12 cellular contexts compared by ENCODE assay signal in genomic region chr6:25173232-25173631, GRCh38.
DNase-seq lines count a peak whose midpoint lies in the region; ATAC-seq, FAIRE-seq and TF ChIP-seq lines count a peak whose summit lies in the region.
"Had no signal": no experiment of that assay in that cellular context is flagged by ENCODE, and none has a peak within 500 bp of the region (broad histone marks: within the 10 kb centered on the region; RNA-seq: fewer than 3 reads in every experiment).

No MANE protein-coding gene starts in this region.

- H3K36me3 ChIP-seq in astrocyte (ENCODE audit: insufficient read depth, low read length) (no peaks in the 10 kb centered on the region), Karpas-422 (ENCODE audit: insufficient read depth, low read length) (no peaks in the 10 kb centered on the region)
- H3K36me3 ChIP-seq: tibial nerve had no signal

- no peak for FAIRE-seq in astrocyte (lab: Jason Lieb, UNC)

- no peaks in the 10 kb centered on the region for H3K9me2 ChIP-seq in Karpas-422 (replicated peaks; ENCODE audit: insufficient read depth, low read length)

- H3K4me3 ChIP-seq in astrocyte (ENCODE audit: insufficient read depth, low read depth, low read length), result no peak overlapping the region
- no peak overlapping the region for H3K4me3 ChIP-seq in Karpas-422 (ENCODE audit: low read length)
- H3K4me3 ChIP-seq: tibial nerve had no signal

- TF ChIP-seq CTCF in astrocyte (IDR thresholded peaks at IDR 0.05; ENCODE audit: insufficient read depth, low read depth, low read length) (no peak), mesothelial cell of epicardium (IDR thresholded peaks at IDR 0.05; ENCODE audit: unreplicated experiment) (no peak)

- H3K9me3 Mint-ChIP-seq in astrocyte (ENCODE audit: unreplicated experiment) (peaks cover 6% of the 10 kb centered on the region), mesothelial cell of epicardium (no peaks in the 10 kb centered on the region)
- H3K9me3 Mint-ChIP-seq: activated naive CD4-positive, alpha-beta T cell treated with anti-CD3 and anti-CD28 coated beads for 36 hours had no signal

- H3K27me3 ChIP-seq in astrocyte (ENCODE audit: insufficient read depth, low read length), result no peaks in the 10 kb centered on the region
- H3K27me3 ChIP-seq in Karpas-422 (ENCODE audit: low read length), result no peaks in the 10 kb centered on the region
- H3K27me3 ChIP-seq: tibial nerve had no signal

- H3K4me1 ChIP-seq in astrocyte (ENCODE audit: insufficient read depth, low read length), result peaks cover 42% of the 10 kb centered on the region
- H3K4me1 ChIP-seq in Karpas-422 (ENCODE audit: low read length), result no peaks in the 10 kb centered on the region

- H3K4me1 Mint-ChIP-seq in astrocyte (ENCODE audit: low read depth, unreplicated experiment) (peaks cover 55% of the 10 kb centered on the region), mesothelial cell of epicardium (peaks cover 37% of the 10 kb centered on the region)

- H2AFZ ChIP-seq in astrocyte (ENCODE audit: low read depth, low read length) (no peak overlapping the region), Karpas-422 (ENCODE audit: low read length) (no peak overlapping the region)

- H3K9ac ChIP-seq in astrocyte (ENCODE audit: low read length) (peak overlapping the region; percentile 55), Karpas-422 (ENCODE audit: low read length) (no peak overlapping the region)

- H3K4me3 Mint-ChIP-seq in astrocyte (ENCODE audit: unreplicated experiment) (no peak overlapping the region), mesothelial cell of epicardium (no peak overlapping the region)
- H3K4me3 Mint-ChIP-seq: activated naive CD4-positive, alpha-beta T cell treated with anti-CD3 and anti-CD28 coated beads for 36 hours had no signal

- H3K4me2 ChIP-seq in astrocyte (ENCODE audit: low read length) (peak overlapping the region; percentile 54), Karpas-422 (ENCODE audit: low read depth, low read length, poor library complexity, severe bottlenecking) (no peak overlapping the region)

- H3K36me3 Mint-ChIP-seq in astrocyte (ENCODE audit: low read depth, unreplicated experiment) (peaks cover 3% of the 10 kb centered on the region), mesothelial cell of epicardium (no peaks in the 10 kb centered on the region)

- H3K27me3 Mint-ChIP-seq in astrocyte (ENCODE audit: low read depth, unreplicated experiment) (no peaks in the 10 kb centered on the region), mesothelial cell of epicardium (ENCODE audit: low read depth) (no peaks in the 10 kb centered on the region)

- H4K20me1 ChIP-seq in astrocyte (ENCODE audit: insufficient read depth, low read length) (no peaks in the 10 kb centered on the region), Karpas-422 (ENCODE audit: insufficient read depth, low read depth, low read length) (no peaks in the 10 kb centered on the region)

- no peaks in the 10 kb centered on the region for H3K9me3 ChIP-seq in astrocyte (ENCODE audit: insufficient read depth, low read depth, low read length)
- H3K9me3 ChIP-seq in Karpas-422 (ENCODE audit: low read length), result no peaks in the 10 kb centered on the region
- H3K9me3 ChIP-seq: tibial nerve had no signal

- ATAC-seq in HG02852 (IDR thresholded peaks at IDR 0.05; ENCODE audit: unreplicated experiment), result no peak
- ATAC-seq: left lobe of liver had no signal

- H3K27ac Mint-ChIP-seq in astrocyte (ENCODE audit: unreplicated experiment), result peak overlapping the region; percentile 100
- H3K27ac Mint-ChIP-seq in mesothelial cell of epicardium, result peak overlapping the region; percentile 55
- H3K27ac Mint-ChIP-seq: activated naive CD4-positive, alpha-beta T cell treated with anti-CD3 and anti-CD28 coated beads for 36 hours had no signal

- DNase-seq in A172 (ENCODE audit: low spot score) (peak; percentile 9), HT1080 (ENCODE audit: low read depth) (peak; percentile 11), astrocyte (ENCODE audit: low read depth) (peak; percentile 55), mesothelial cell of epicardium (ENCODE audit: low spot score in 2 of 2, unreplicated experiment in 2 of 2) (no peak), Karpas-422 (no peak), HT-29 (ENCODE audit: low spot score) (no peak), NCI-H774 (lab: John Stamatoyannopoulos, UW) (no peak)
- DNase-seq: activated naive CD4-positive, alpha-beta T cell treated with anti-CD3 and anti-CD28 coated beads for 36 hours; caudate nucleus had no signal

- H3K79me2 ChIP-seq in astrocyte (ENCODE audit: insufficient read depth, low read length), result no peaks in the 10 kb centered on the region
- no peaks in the 10 kb centered on the region for H3K79me2 ChIP-seq in Karpas-422 (ENCODE audit: low read length)

- H3K27ac ChIP-seq in astrocyte (ENCODE audit: low read depth, low read length), result peak overlapping the region; percentile 87
- H3K27ac ChIP-seq in Karpas-422 (ENCODE audit: low read length), result no peak overlapping the region

Comparison
In these comparisons a context has a peak if more than half of its experiments do, and no peak if none do; other contexts are left out.
1. DNase-seq: peak in A172 (single experiment), HT1080 (single experiment) and astrocyte (single experiment); none in mesothelial cell of epicardium (0 of 2), Karpas-422 (single experiment), HT-29 (single experiment) and NCI-H774 (single experiment).